In the genomic region with DNA sequence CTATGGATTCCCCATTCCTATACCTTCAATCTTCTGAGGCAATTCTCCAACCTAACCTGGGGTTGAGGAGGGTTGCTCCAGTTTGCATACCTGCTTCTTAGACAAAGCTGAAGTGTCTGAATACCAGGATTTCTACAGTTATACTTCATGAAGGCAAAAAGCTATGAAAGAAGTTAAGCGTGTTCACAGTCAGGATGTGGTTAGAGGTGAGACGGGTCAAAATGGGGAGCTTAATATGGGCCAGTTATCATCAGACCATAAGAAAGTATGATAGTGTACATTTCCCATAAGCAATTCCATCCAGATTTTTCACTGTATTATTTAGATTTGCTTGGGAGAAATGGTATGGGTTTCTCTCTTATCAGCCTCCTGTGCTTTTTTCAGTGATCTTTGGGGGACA, we compare ENCODE assay signal across 29 cellular contexts.
"Had no signal": no experiment of that assay in that cellular context is flagged by ENCODE, and none has a peak within 500 bp of the region (broad histone marks: within the 10 kb centered on the region; RNA-seq: fewer than 3 reads in every experiment).

No MANE protein-coding gene starts in this region.

- ATAC-seq: Panc1, Right ventricle myocardium inferior, SK-N-SH treated with all-trans-retinoic acid at 6 μM for 48 hours, T-cell had no signal

- H3K27ac ChIP-seq: PC-9, RWPE1, SJCRH30, SK-N-MC had no signal

- DNase-seq: MG63, NCI-H1048, NCI-H1092 treated with DMSO at 0.1 percent for 48 hours, NCI-H1105 treated with DMSO at 0.1 percent for 48 hours, NCI-H1417, NCI-H1436, NCI-H146, NCI-H1694, NCI-H187 treated with DMSO at 0.1 percent for 48 hours, NCI-H2029, NCI-H2081, NCI-H2171 treated with DMSO at 0.1 percent for 48 hours, NCI-H2227 treated with DMSO at 0.1 percent for 48 hours, NCI-H345, NCI-H446, NCI-H510A treated with DMSO at 0.1 percent for 48 hours, NCI-H524 treated with DMSO at 0.1 percent for 48 hours, NCI-H526 treated with DMSO at 0.1 percent for 48 hours, NCI-H774, PC-9, SHP77, SIG-M5, SJCRH30, T-cell had no signal

- H3K27me3 ChIP-seq: SJCRH30 had no signal

- H3K4me3 ChIP-seq: MG63, PC-9, SJCRH30, SK-N-MC had no signal

- H2AFZ ChIP-seq: PC-9 had no signal

- H3K4me1 ChIP-seq: SJCRH30 had no signal

- H3K36me3 ChIP-seq: MG63, SJCRH30 had no signal

- H3K4me2 ChIP-seq: PC-9 had no signal

- H3K9me3 ChIP-seq: MG63, SJCRH30 had no signal
